1 cellular context compared by ENCODE assay signal in the genomic region with DNA sequence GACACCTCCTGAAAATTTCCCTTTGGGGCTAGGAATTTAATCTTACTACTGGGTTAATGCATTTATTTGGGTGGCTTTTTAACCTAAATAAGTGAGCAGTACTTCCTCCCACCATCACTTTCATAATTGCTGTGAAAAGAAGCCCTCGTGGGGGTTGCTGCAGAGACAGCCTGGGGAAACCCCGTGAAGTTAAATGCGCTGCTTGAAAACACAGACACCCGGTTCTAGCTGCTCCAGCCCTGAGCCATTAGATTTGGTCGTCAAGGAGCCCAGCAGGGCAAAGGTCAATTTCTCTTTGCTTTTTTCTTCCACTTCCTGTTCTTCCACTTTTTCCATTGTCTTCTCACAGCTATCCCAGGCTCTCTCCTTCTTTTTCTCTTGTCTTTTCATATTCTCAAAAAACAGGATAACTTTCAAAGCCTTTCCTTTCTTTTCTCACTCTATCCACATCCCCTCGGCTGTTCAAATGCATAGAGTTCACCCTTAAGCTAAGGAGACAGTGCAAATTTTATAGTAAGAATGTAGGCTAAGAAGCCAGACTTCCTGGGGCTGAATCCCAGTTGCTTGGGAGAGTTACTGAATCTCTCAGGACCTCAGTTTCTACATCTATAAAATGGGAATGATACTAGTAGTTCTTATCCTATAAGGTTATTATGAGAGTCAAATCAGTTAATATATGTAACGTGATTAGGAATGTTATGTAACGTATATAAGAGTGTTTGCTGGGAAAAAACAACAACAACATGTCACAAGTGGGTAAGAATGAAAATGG.
TF ChIP-seq lines count a peak whose summit lies in the region.

No MANE protein-coding gene starts in this region.

TF ChIP-seq in H1, 55 proteins besides CTCF, POLR2A, EP300 and RAD21:
- TF ChIP-seq, protein P1, sequence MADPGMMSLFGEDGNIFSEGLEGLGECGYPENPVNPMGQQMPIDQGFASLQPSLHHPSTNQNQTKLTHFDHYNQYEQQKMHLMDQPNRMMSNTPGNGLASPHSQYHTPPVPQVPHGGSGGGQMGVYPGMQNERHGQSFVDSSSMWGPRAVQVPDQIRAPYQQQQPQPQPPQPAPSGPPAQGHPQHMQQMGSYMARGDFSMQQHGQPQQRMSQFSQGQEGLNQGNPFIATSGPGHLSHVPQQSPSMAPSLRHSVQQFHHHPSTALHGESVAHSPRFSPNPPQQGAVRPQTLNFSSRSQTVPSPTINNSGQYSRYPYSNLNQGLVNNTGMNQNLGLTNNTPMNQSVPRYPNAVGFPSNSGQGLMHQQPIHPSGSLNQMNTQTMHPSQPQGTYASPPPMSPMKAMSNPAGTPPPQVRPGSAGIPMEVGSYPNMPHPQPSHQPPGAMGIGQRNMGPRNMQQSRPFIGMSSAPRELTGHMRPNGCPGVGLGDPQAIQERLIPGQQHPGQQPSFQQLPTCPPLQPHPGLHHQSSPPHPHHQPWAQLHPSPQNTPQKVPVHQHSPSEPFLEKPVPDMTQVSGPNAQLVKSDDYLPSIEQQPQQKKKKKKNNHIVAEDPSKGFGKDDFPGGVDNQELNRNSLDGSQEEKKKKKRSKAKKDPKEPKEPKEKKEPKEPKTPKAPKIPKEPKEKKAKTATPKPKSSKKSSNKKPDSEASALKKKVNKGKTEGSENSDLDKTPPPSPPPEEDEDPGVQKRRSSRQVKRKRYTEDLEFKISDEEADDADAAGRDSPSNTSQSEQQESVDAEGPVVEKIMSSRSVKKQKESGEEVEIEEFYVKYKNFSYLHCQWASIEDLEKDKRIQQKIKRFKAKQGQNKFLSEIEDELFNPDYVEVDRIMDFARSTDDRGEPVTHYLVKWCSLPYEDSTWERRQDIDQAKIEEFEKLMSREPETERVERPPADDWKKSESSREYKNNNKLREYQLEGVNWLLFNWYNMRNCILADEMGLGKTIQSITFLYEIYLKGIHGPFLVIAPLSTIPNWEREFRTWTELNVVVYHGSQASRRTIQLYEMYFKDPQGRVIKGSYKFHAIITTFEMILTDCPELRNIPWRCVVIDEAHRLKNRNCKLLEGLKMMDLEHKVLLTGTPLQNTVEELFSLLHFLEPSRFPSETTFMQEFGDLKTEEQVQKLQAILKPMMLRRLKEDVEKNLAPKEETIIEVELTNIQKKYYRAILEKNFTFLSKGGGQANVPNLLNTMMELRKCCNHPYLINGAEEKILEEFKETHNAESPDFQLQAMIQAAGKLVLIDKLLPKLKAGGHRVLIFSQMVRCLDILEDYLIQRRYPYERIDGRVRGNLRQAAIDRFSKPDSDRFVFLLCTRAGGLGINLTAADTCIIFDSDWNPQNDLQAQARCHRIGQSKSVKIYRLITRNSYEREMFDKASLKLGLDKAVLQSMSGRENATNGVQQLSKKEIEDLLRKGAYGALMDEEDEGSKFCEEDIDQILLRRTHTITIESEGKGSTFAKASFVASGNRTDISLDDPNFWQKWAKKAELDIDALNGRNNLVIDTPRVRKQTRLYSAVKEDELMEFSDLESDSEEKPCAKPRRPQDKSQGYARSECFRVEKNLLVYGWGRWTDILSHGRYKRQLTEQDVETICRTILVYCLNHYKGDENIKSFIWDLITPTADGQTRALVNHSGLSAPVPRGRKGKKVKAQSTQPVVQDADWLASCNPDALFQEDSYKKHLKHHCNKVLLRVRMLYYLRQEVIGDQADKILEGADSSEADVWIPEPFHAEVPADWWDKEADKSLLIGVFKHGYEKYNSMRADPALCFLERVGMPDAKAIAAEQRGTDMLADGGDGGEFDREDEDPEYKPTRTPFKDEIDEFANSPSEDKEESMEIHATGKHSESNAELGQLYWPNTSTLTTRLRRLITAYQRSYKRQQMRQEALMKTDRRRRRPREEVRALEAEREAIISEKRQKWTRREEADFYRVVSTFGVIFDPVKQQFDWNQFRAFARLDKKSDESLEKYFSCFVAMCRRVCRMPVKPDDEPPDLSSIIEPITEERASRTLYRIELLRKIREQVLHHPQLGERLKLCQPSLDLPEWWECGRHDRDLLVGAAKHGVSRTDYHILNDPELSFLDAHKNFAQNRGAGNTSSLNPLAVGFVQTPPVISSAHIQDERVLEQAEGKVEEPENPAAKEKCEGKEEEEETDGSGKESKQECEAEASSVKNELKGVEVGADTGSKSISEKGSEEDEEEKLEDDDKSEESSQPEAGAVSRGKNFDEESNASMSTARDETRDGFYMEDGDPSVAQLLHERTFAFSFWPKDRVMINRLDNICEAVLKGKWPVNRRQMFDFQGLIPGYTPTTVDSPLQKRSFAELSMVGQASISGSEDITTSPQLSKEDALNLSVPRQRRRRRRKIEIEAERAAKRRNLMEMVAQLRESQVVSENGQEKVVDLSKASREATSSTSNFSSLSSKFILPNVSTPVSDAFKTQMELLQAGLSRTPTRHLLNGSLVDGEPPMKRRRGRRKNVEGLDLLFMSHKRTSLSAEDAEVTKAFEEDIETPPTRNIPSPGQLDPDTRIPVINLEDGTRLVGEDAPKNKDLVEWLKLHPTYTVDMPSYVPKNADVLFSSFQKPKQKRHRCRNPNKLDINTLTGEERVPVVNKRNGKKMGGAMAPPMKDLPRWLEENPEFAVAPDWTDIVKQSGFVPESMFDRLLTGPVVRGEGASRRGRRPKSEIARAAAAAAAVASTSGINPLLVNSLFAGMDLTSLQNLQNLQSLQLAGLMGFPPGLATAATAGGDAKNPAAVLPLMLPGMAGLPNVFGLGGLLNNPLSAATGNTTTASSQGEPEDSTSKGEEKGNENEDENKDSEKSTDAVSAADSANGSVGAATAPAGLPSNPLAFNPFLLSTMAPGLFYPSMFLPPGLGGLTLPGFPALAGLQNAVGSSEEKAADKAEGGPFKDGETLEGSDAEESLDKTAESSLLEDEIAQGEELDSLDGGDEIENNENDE (IDR thresholded peaks at IDR 0.05; ENCODE audit: insufficient replicate concordance, low read length): peak; percentile 41
- no peak for TF ChIP-seq NRF1 (IDR thresholded peaks at IDR 0.05; ENCODE audit: low read depth, low read length)
- 0 out of 2 replicates have a peak, but pooled peaks have one; percentile 9 for TF ChIP-seq RXRA (IDR thresholded peaks at IDR 0.05; ENCODE audit: insufficient read depth, low read depth, low read length)
- peak in 1 of 2 experiments; percentile 94; a peak in 1 of 4 replicates for TF ChIP-seq HDAC2 (IDR thresholded peaks at IDR 0.05; ENCODE audit: borderline replicate concordance in 1 of 2, low read depth in 2 of 2, low read length in 2 of 2)
- TF ChIP-seq KDM5A (IDR thresholded peaks at IDR 0.05; ENCODE audit: low read length): no peak
- TF ChIP-seq SP1 (IDR thresholded peaks at IDR 0.05; ENCODE audit: low read depth, low read length): peak; percentile 41; the same call in 1 of the 2 replicates
- TF ChIP-seq KDM1A (IDR thresholded peaks at IDR 0.05; ENCODE audit: borderline replicate concordance, low read length): peak; percentile 93
